ENCODE assay signal across 27 cellular contexts in genomic region chr15:47968593-47968992, GRCh38.
"Had no signal": no experiment of that assay in that cellular context is flagged by ENCODE, and none has a peak within 500 bp of the region (broad histone marks: within the 10 kb centered on the region; RNA-seq: fewer than 3 reads in every experiment).

No MANE protein-coding gene starts in this region.

- H3K27ac ChIP-seq: colonic mucosa, epithelial cell of prostate, esophagus squamous epithelium, gastroesophageal sphincter, heart left ventricle, hepatocyte, left lung, lower lobe of right lung had no signal

- H3K27ac Mint-ChIP-seq: dendritic cell treated with granulocyte-macrophage colony-stimulating factor and Interleukin-4, amounts not matched to agents 40 ng/mL and 50 ng/mL, for 4 days; effector memory CD8-positive, alpha-beta T cell; endodermal cell; mesothelial cell of epicardium; naive B cell had no signal

- H2AFZ ChIP-seq: hepatocyte had no signal

- H3K27me3 ChIP-seq: colonic mucosa, gastroesophageal sphincter, heart left ventricle, hepatocyte, left lung had no signal

- H3K4me3 ChIP-seq: colonic mucosa, esophagus squamous epithelium, gastroesophageal sphincter, heart left ventricle, hepatocyte, left lung, lower lobe of right lung, mucosa of descending colon had no signal

- H3K9me3 ChIP-seq: colonic mucosa, esophagus squamous epithelium, gastroesophageal sphincter, heart left ventricle, left lung, lower lobe of right lung, mucosa of descending colon had no signal

- H3K9me3 Mint-ChIP-seq: dendritic cell treated with granulocyte-macrophage colony-stimulating factor and Interleukin-4, amounts not matched to agents 40 ng/mL and 50 ng/mL, for 4 days; endodermal cell; mesothelial cell of epicardium had no signal

- H3K36me3 ChIP-seq: colonic mucosa, esophagus squamous epithelium, gastroesophageal sphincter, heart left ventricle, left lung, lower lobe of right lung had no signal

- DNase-seq: colonic mucosa; cortex of kidney; effector CD8-positive, alpha-beta T cell; effector memory CD8-positive, alpha-beta T cell; endodermal cell; erythroblast; esophagus squamous epithelium; foreskin fibroblast; foreskin melanocyte; heart left ventricle; hypothalamus; left cardiac atrium; left lung; left ventricle myocardium superior; lower lobe of right lung; mesenchymal stem cell; mucosa of descending colon; naive B cell had no signal

- H3K4me1 Mint-ChIP-seq: mesothelial cell of epicardium, naive B cell had no signal

- H3K36me3 Mint-ChIP-seq: mesothelial cell of epicardium, naive B cell had no signal

- ATAC-seq: effector memory CD8-positive, alpha-beta T cell; esophagus mucosa; gastroesophageal sphincter; heart left ventricle; left cardiac atrium; left lung; left ventricle myocardium superior; lower lobe of right lung; mucosa of descending colon had no signal

- H3K79me2 ChIP-seq: hepatocyte had no signal

- H3K4me2 ChIP-seq: hepatocyte had no signal

- FAIRE-seq: endometrium, islet of Langerhans, keratinocyte had no signal

- H3K4me1 ChIP-seq: colonic mucosa, gastroesophageal sphincter, heart left ventricle, left lung, lower lobe of right lung had no signal

- H3K27me3 Mint-ChIP-seq: effector memory CD8-positive, alpha-beta T cell had no signal

- H3K4me3 Mint-ChIP-seq: dendritic cell treated with granulocyte-macrophage colony-stimulating factor and Interleukin-4, amounts not matched to agents 40 ng/mL and 50 ng/mL, for 4 days; effector memory CD8-positive, alpha-beta T cell; endodermal cell; mesothelial cell of epicardium; naive B cell had no signal
